ENCODE assay signal across 5 cellular contexts in the genomic region with DNA sequence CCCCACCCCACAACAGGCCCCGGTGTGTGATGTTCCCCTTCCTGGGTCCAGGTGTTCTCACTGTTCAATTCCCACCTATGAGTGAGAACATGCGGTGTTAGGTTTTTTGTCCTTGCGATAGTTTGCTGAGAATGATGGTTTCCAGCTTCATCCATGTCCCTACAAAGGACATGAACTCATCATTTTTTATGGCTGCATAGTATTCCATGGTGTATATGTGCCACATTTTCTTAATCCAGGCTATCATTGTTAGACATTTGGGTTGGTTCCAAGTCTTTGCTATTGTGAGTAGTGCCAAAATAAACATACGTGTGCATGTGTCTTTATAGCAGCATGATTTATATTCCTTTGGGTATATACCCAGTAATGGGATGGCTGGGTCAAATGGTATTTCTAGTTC. TPM values are rescaled to one million over a fixed set of nuclear protein-coding genes. Genes with fewer than 3 reads are reported as not detected.
DNase-seq lines count a peak whose midpoint lies in the region; ATAC-seq, FAIRE-seq and TF ChIP-seq lines count a peak whose summit lies in the region.
"Not testable (repeated sequence)": the region's sequence is repeated elsewhere in the genome, so short reads cannot be mapped to it uniquely, and the experiment has no call there.

No MANE protein-coding gene starts in this region.

- H4K20me1 ChIP-seq in HCT116 (ENCODE audit: insufficient read depth); K562 (replicated peaks; ENCODE audit: control insufficient read depth, insufficient read depth, low read length): not testable (repeated sequence)

- not testable (repeated sequence) for FAIRE-seq in K562 (lab: Jason Lieb, UNC)

- TF ChIP-seq CTCF in Caco-2 (IDR thresholded peaks at IDR 0.05; ENCODE audit: insufficient read depth in 1 of 2, low read depth in 1 of 2, low read length in 1 of 2, severe bottlenecking in 1 of 2, unreplicated experiment in 1 of 2); HCT116 (IDR thresholded peaks at IDR 0.05 in 2 of 3, conservative IDR thresholded peaks at IDR 0.05 in 1 of 3; ENCODE audit: borderline replicate concordance in 1 of 3, insufficient read depth in 1 of 3, low read depth in 2 of 3, low read length in 2 of 3); HEK293 (tag by site-specific recombination; IDR thresholded peaks at IDR 0.05); K562 (IDR thresholded peaks at IDR 0.05 in 2 of 3, conservative IDR thresholded peaks at IDR 0.05 in 1 of 3; ENCODE audit: insufficient read depth in 2 of 3, low read depth in 1 of 3, low read length in 3 of 3): not testable (repeated sequence)

- H3K4me2 ChIP-seq in HCT116 (ENCODE audit: low read length); K562 (ENCODE audit: insufficient read depth, low read length): not testable (repeated sequence)

- H3K4me3 Mint-ChIP-seq in Caco-2 (ENCODE audit: unreplicated experiment); activated T-cell treated with anti-CD3 and anti-CD28 coated beads, Interleukin-2, amount 50 U/mL, for 72 hours: not testable (repeated sequence)

- not testable (repeated sequence) for H3K36me3 ChIP-seq in Caco-2 (ENCODE audit: control insufficient read depth, insufficient read depth, low read length); HCT116 (ENCODE audit: control insufficient read depth in 1 of 2, insufficient read depth in 2 of 2, low read length in 2 of 2); HEK293 (ENCODE audit: control insufficient read depth in 2 of 2, insufficient read depth in 1 of 2, low read length in 2 of 2); K562 (ENCODE audit: control insufficient read depth, insufficient read depth, low read length)

- not testable (repeated sequence) for H3K27me3 Mint-ChIP-seq in Caco-2 (ENCODE audit: insufficient read depth, unreplicated experiment); activated T-cell treated with anti-CD3 and anti-CD28 coated beads, Interleukin-2, amount 50 U/mL, for 72 hours (ENCODE audit: low read depth)

- CTCF ChIA-PET in Caco-2 (lab: Charles Lee); HCT116 (lab: Charles Lee); HEK293 (lab: Yijun Ruan, JAX); K562 (lab: Yijun Ruan, JAX; ENCODE audit: low intra/inter-chr PET ratio): not testable (repeated sequence)

- POLR2A ChIA-PET in Caco-2 (lab: Charles Lee); HCT116 (lab: Charles Lee); HEK293 (lab: Yijun Ruan, JAX); K562 (lab: Yijun Ruan, JAX): not testable (repeated sequence)

- TF ChIP-seq RAD21 in HCT116 (IDR thresholded peaks at IDR 0.05; ENCODE audit: low read depth); K562 (CRISPR knock-in tag; conservative IDR thresholded peaks at IDR 0.05 in 1 of 2, IDR thresholded peaks at IDR 0.05 in 1 of 2): not testable (repeated sequence)

- WGBS in K562 (ENCODE audit: insufficient coverage, low coverage, missing lambda C conversion rate) = 38% methylated on average over 1 of the region's 4 CpGs

- not testable (repeated sequence) for TF ChIP-seq POLR2A in HCT116 (IDR thresholded peaks at IDR 0.05; ENCODE audit: borderline replicate concordance, extremely low read depth, insufficient read depth, insufficient read length); K562 (conservative IDR thresholded peaks at IDR 0.05)

- not testable (repeated sequence) for H3K4me3 ChIP-seq in Caco-2 (ENCODE audit: low read depth, low read length); HCT116 (replicated peaks in 1 of 2; ENCODE audit: low read depth in 1 of 2, low read length in 2 of 2); HEK293 (ENCODE audit: low read depth, low read length); K562

- BruUV-seq in Caco-2 (replicated peaks; lab: Mats Ljungman, UMichigan) (TSS peak; percentile 16), HCT116 (replicated peaks; lab: Mats Ljungman, UMichigan) (TSS peak; percentile 28)
- not testable (repeated sequence) for BruUV-seq in K562 (replicated peaks; lab: Mats Ljungman, UMichigan)

- H3K4me1 ChIP-seq in Caco-2; HCT116 (ENCODE audit: control insufficient read depth in 1 of 2, insufficient read depth in 2 of 2, low read length in 2 of 2); HEK293 (ENCODE audit: control insufficient read depth, insufficient read depth, low read length); K562 (replicated peaks in 1 of 2; ENCODE audit: control insufficient read depth in 2 of 2, insufficient read depth in 2 of 2, low read length in 2 of 2): not testable (repeated sequence)

- not testable (repeated sequence) for H3K4me1 Mint-ChIP-seq in Caco-2 (ENCODE audit: low read depth, unreplicated experiment); activated T-cell treated with anti-CD3 and anti-CD28 coated beads, Interleukin-2, amount 50 U/mL, for 72 hours (ENCODE audit: low read depth)

- not testable (repeated sequence) for H3K9me3 Mint-ChIP-seq in Caco-2 (ENCODE audit: unreplicated experiment); activated T-cell treated with anti-CD3 and anti-CD28 coated beads, Interleukin-2, amount 50 U/mL, for 72 hours

- H3K27me3 ChIP-seq in Caco-2 (replicated peaks; ENCODE audit: control insufficient read depth, insufficient read depth, low read length); HCT116 (ENCODE audit: insufficient read depth, low read length); K562 (ENCODE audit: control insufficient read depth in 2 of 2, insufficient read depth in 2 of 2, low read length in 2 of 2): not testable (repeated sequence)

- not testable (repeated sequence) for TF ChIP-seq EP300 in K562 (IDR thresholded peaks at IDR 0.05; ENCODE audit: low read length)

- H3K79me2 ChIP-seq in HCT116 (ENCODE audit: insufficient read depth, low read length) = peaks cover 16% of the 10 kb centered on the region
- not testable (repeated sequence) for H3K79me2 ChIP-seq in K562 (ENCODE audit: control insufficient read depth, insufficient read depth, low read length)

- not testable (repeated sequence) for H3K9me2 ChIP-seq in HCT116 (ENCODE audit: insufficient read depth)

- not testable (repeated sequence) for H3K9ac ChIP-seq in HCT116 (ENCODE audit: low read length); K562 (ENCODE audit: insufficient read depth in 1 of 2, low read depth in 2 of 2, low read length in 2 of 2)

- DNase-seq in Caco-2; HCT116 (ENCODE audit: low read depth, low spot score); activated T-cell treated with anti-CD3 and anti-CD28 coated beads, Interleukin-2, amount 50 U/mL, for 72 hours; K562 (ENCODE audit: extremely low read depth in 1 of 4, low spot score in 3 of 4): not testable (repeated sequence)

- H3K27ac Mint-ChIP-seq in Caco-2 (ENCODE audit: unreplicated experiment) = not testable (repeated sequence)
- peak overlapping the region; percentile 24 for H3K27ac Mint-ChIP-seq in activated T-cell treated with anti-CD3 and anti-CD28 coated beads, Interleukin-2, amount 50 U/mL, for 72 hours

- in situ Hi-C loops in K562 (cut with MboI) = not testable (repeated sequence)

- intact Hi-C loops in Caco-2 (cut with micrococcal nuclease; ENCODE audit: unreplicated experiment); HCT116 (cut with micrococcal nuclease); K562 (cut with micrococcal nuclease): not testable (repeated sequence)

- not testable (repeated sequence) for ATAC-seq in HCT116; activated T-cell treated with anti-CD3 and anti-CD28 coated beads, Interleukin-2, amount 50 U/mL, for 72 hours (replicated peaks in 1 of 2); K562

- not testable (repeated sequence) for H2AFZ ChIP-seq in HCT116 (ENCODE audit: low read depth, low read length, poor library complexity, severe bottlenecking); K562 (ENCODE audit: low read depth, low read length)

- H3K36me3 Mint-ChIP-seq in Caco-2 (ENCODE audit: insufficient read depth, unreplicated experiment); activated T-cell treated with anti-CD3 and anti-CD28 coated beads, Interleukin-2, amount 50 U/mL, for 72 hours (ENCODE audit: insufficient read depth in 2 of 2): not testable (repeated sequence)

- RAD21 ChIA-PET in HCT116 (lab: Charles Lee; ENCODE audit: low non-redundant PET in 1 of 2, low total read pairs in 2 of 2, uncharacterized antibody in 2 of 2, unreplicated experiment in 2 of 2) = not testable (repeated sequence)

- H3K27ac ChIP-seq in HCT116 (ENCODE audit: low read depth, low read length); HEK293 (ENCODE audit: extremely low read depth, low read depth, low read length); K562 (ENCODE audit: extremely low read depth, low read depth, low read length): not testable (repeated sequence)

- not testable (repeated sequence) for H3K9me3 ChIP-seq in Caco-2; HCT116 (ENCODE audit: control insufficient read depth in 1 of 2, insufficient read depth in 1 of 2, low read depth in 1 of 2, low read length in 2 of 2); HEK293 (ENCODE audit: control insufficient read depth, insufficient read depth, low read depth, low read length); K562 (replicated peaks; ENCODE audit: control insufficient read depth, insufficient read depth, low read depth, low read length)

- H3K9me1 ChIP-seq in K562 (ENCODE audit: control insufficient read depth, insufficient read depth, low read length) = not testable (repeated sequence)

RNA-seq across cellular contexts. Expression of gene MAGT1, which starts 13.8 kb away (rescaled TPM):
- total RNA-seq in Caco-2 (2022) = 75.0 and 75.7 TPM in 2 replicates
- total RNA-seq in HCT116 (2021; ENCODE audit: unreplicated experiment) = 39.5 TPM
- 23.5 and 29.6 TPM in 2 replicates for polyA plus RNA-seq in HCT116 (2012)
- 10 to 100 TPM; 29.6 to 35.0 TPM for total RNA-seq in activated T-cell treated with anti-CD3 and anti-CD28 coated beads, Interleukin-2, amount 50 U/mL, for 72 hours
- total RNA-seq in K562 (2011; cell fraction: chromatin; rRNA removed; ENCODE audit: low replicate concordance) = 83.9 and 96.5 TPM in 2 replicates
- total RNA-seq in K562 (2011; cell fraction: nucleolus; rRNA removed) = 52.0 and 84.7 TPM in 2 replicates
- 86.7 and 126 TPM in 2 replicates for total RNA-seq in K562 (2011; cell fraction: nucleoplasm; rRNA removed)
- 26.8 and 46.2 TPM in 2 replicates for total RNA-seq in K562 (2014; rRNA removed)
- total RNA-seq in K562 (2014; rRNA removed; fragmentation: Illumina TruSeq; extraction: Trizol) = 35.4 and 37.8 TPM in 2 replicates
- total RNA-seq in K562 (2015; rRNA removed; fragmentation: Illumina TruSeq; extraction: Trizol) = 28.7 and 29.4 TPM in 2 replicates
- total RNA-seq in K562 (2021) = 21.8 and 21.9 TPM in 2 replicates
- polyA plus RNA-seq in K562 (2011; rRNA removed) = 26.1 and 34.9 TPM in 2 replicates
- 11.2 and 17.7 TPM in 2 replicates for polyA plus RNA-seq in K562 (2011; cell fraction: cytosol; rRNA removed)
- 9.2 and 9.5 TPM in 2 replicates for polyA plus RNA-seq in K562 (2011; cell fraction: nucleus; rRNA removed)
- 26.6 and 34.6 TPM in 2 replicates for polyA plus RNA-seq in K562 (2012)
- polyA plus RNA-seq in K562 (2014; fragmentation: Illumina TruSeq; extraction: Trizol) = 25.0 and 28.8 TPM in 2 replicates
- 10 to 100 TPM; 19.0 to 23.1 TPM for polyA plus RNA-seq in K562 (2014; fragmentation: Nextera tagmentation; extraction: Ambion mirVana)
- 15.5 and 16.5 TPM in 2 replicates for polyA plus RNA-seq in K562 (2014; rRNA removed)
- 115 and 116 TPM in 2 replicates for polyA minus RNA-seq in K562 (2011; rRNA and poly(A)+ RNA removed)
- polyA minus RNA-seq in K562 (2011; cell fraction: cytosol; rRNA and poly(A)+ RNA removed) = 28.0 and 38.1 TPM in 2 replicates
- 13.3 and 22.0 TPM in 2 replicates for polyA minus RNA-seq in K562 (2011; cell fraction: nucleus; rRNA and poly(A)+ RNA removed)

RNA-seq across cellular contexts. Expression of gene COX7B, which starts 17.9 kb away (rescaled TPM):
- total RNA-seq in Caco-2 (2022) (243 and 283 TPM in 2 replicates), HCT116 (2021; ENCODE audit: unreplicated experiment) (268 TPM), K562 (2014; rRNA removed) (577 and 694 TPM in 2 replicates), K562 (2014; rRNA removed; fragmentation: Illumina TruSeq; extraction: Trizol) (1,307 and 1,325 TPM in 2 replicates), K562 (2015; rRNA removed; fragmentation: Illumina TruSeq; extraction: Trizol) (976 and 1,056 TPM in 2 replicates), K562 (2021) (549 and 655 TPM in 2 replicates)
- 604 and 631 TPM in 2 replicates for polyA plus RNA-seq in HCT116 (2012)
- 100 to 1,000 TPM; 145 to 148 TPM for total RNA-seq in activated T-cell treated with anti-CD3 and anti-CD28 coated beads, Interleukin-2, amount 50 U/mL, for 72 hours
- 130 and 149 TPM in 2 replicates for total RNA-seq in K562 (2011; cell fraction: chromatin; rRNA removed; ENCODE audit: low replicate concordance)
- total RNA-seq in K562 (2011; cell fraction: nucleolus; rRNA removed) = 128 and 174 TPM in 2 replicates
- 188 and 195 TPM in 2 replicates for total RNA-seq in K562 (2011; cell fraction: nucleoplasm; rRNA removed)
- polyA plus RNA-seq in K562 (2011; rRNA removed) (2,285 and 2,612 TPM in 2 replicates), K562 (2014; fragmentation: Illumina TruSeq; extraction: Trizol) (1,072 and 1,120 TPM in 2 replicates), K562 (2014; fragmentation: Nextera tagmentation; extraction: Ambion mirVana) (1,000 to 10,000 TPM; 2,613 to 2,891 TPM), K562 (2014; rRNA removed) (1,602 and 1,756 TPM in 2 replicates)
- 1,573 and 2,417 TPM in 2 replicates for polyA plus RNA-seq in K562 (2011; cell fraction: cytosol; rRNA removed)
- polyA plus RNA-seq in K562 (2011; cell fraction: nucleus; rRNA removed) = 356 and 864 TPM in 2 replicates
- polyA plus RNA-seq in K562 (2012) = 580 and 1,031 TPM in 2 replicates
- 631 and 748 TPM in 2 replicates for polyA minus RNA-seq in K562 (2011; rRNA and poly(A)+ RNA removed)
- 157 and 174 TPM in 2 replicates for polyA minus RNA-seq in K562 (2011; cell fraction: cytosol; rRNA and poly(A)+ RNA removed)
- polyA minus RNA-seq in K562 (2011; cell fraction: nucleus; rRNA and poly(A)+ RNA removed) = 26.4 and 77.2 TPM in 2 replicates

RNA-seq across cellular contexts. Expression of gene ATP7A, which starts 29.1 kb away (rescaled TPM):
- total RNA-seq in Caco-2 (2022) (3.1 and 3.6 TPM in 2 replicates), HCT116 (2021; ENCODE audit: unreplicated experiment) (6.3 TPM), K562 (2014; rRNA removed) (9.5 and 10.0 TPM in 2 replicates), K562 (2014; rRNA removed; fragmentation: Illumina TruSeq; extraction: Trizol) (19.8 and 21.6 TPM in 2 replicates), K562 (2015; rRNA removed; fragmentation: Illumina TruSeq; extraction: Trizol) (12.3 TPM in 2 replicates), K562 (2021) (13.4 and 14.8 TPM in 2 replicates)
- 1.8 and 2.0 TPM in 2 replicates for polyA plus RNA-seq in HCT116 (2012)
- 10 to 100 TPM in 1 of 2 donors, 1 to 10 TPM in 1; 9.9 to 10.1 TPM for total RNA-seq in activated T-cell treated with anti-CD3 and anti-CD28 coated beads, Interleukin-2, amount 50 U/mL, for 72 hours
- total RNA-seq in K562 (2011; cell fraction: chromatin; rRNA removed; ENCODE audit: low replicate concordance) = 41.1 and 107 TPM in 2 replicates
- 20.2 and 29.7 TPM in 2 replicates for total RNA-seq in K562 (2011; cell fraction: nucleolus; rRNA removed)
- 63.8 and 93.5 TPM in 2 replicates for total RNA-seq in K562 (2011; cell fraction: nucleoplasm; rRNA removed)
- polyA plus RNA-seq in K562 (2011; rRNA removed) (17.4 and 22.7 TPM in 2 replicates), K562 (2014; fragmentation: Illumina TruSeq; extraction: Trizol) (9.5 and 11.6 TPM in 2 replicates), K562 (2014; fragmentation: Nextera tagmentation; extraction: Ambion mirVana) (1 to 10 TPM; 7.8 to 9.2 TPM), K562 (2014; rRNA removed) (7.3 and 8.2 TPM in 2 replicates)
- 5.8 and 11.6 TPM in 2 replicates for polyA plus RNA-seq in K562 (2011; cell fraction: cytosol; rRNA removed)
- polyA plus RNA-seq in K562 (2011; cell fraction: nucleus; rRNA removed) = 7.9 and 11.6 TPM in 2 replicates
- polyA plus RNA-seq in K562 (2012) = 5.2 and 6.5 TPM in 2 replicates
- 73.5 and 78.1 TPM in 2 replicates for polyA minus RNA-seq in K562 (2011; rRNA and poly(A)+ RNA removed)
- polyA minus RNA-seq in K562 (2011; cell fraction: cytosol; rRNA and poly(A)+ RNA removed) = 21.2 and 23.1 TPM in 2 replicates
- polyA minus RNA-seq in K562 (2011; cell fraction: nucleus; rRNA and poly(A)+ RNA removed) = 15.1 and 28.5 TPM in 2 replicates
